Comparison of ENCODE assay signal across 1 cellular context in genomic region chr10:6404127-6405072, GRCh38.
TF ChIP-seq lines count a peak whose summit lies in the region.

No MANE protein-coding gene starts in this region.

TF ChIP-seq in GM12878, 131 proteins besides CTCF, POLR2A, EP300 and RAD21:
- TF ChIP-seq MEF2B (IDR thresholded peaks at IDR 0.05; ENCODE audit: partially characterized antibody, poor library complexity, severe bottlenecking) (no peak), HDAC2 (IDR thresholded peaks at IDR 0.05) (0 out of 2 replicates have a peak, but pooled peaks have one; percentile 58)
